In genomic region chr20:49218739-49219090, GRCh38 we compare ENCODE assay signal across 8 cellular contexts. TPM values are rescaled to one million over a fixed set of nuclear protein-coding genes. Genes with fewer than 3 reads are reported as not detected.
DNase-seq lines count a peak whose midpoint lies in the region; ATAC-seq, FAIRE-seq and TF ChIP-seq lines count a peak whose summit lies in the region.
"Not testable (repeated sequence)": the region's sequence is repeated elsewhere in the genome, so short reads cannot be mapped to it uniquely, and the experiment has no call there.

No MANE protein-coding gene starts in this region.

- DNase-seq in CD8-positive, alpha-beta memory T cell = peak in 2 of 5 donors; percentile 11 to 56
- not testable (repeated sequence) for DNase-seq in LNCaP clone FGC (ENCODE audit: low read depth); epithelial cell of esophagus (ENCODE audit: low read depth); kidney; osteoblast (ENCODE audit: insufficient read length, low spot score, missing footprints)
- DNase-seq in T-helper 17 cell = peak in 1 of 3 donors; percentile 11
- DNase-seq in activated naive CD8-positive, alpha-beta T cell treated with anti-CD3 and anti-CD28 coated beads, Interleukin-2, amount 10 ng/mL, durations not matched to agents 7 days and 5 days = peak; percentile 46

- H3K27ac Mint-ChIP-seq in CD8-positive, alpha-beta memory T cell = peak overlapping the region; percentile 80 to 100 (median 98)
- H3K27ac Mint-ChIP-seq in T-helper 17 cell = peak overlapping the region; percentile 99
- H3K27ac Mint-ChIP-seq in activated naive CD8-positive, alpha-beta T cell treated with anti-CD3 and anti-CD28 coated beads, Interleukin-2, amount 10 ng/mL, durations not matched to agents 7 days and 5 days = peak overlapping the region; percentile 99

- POLR2A ChIA-PET in CD8-positive, alpha-beta memory T cell (lab: Charles Lee) = interaction anchor here (0.6 to 1.7 kb wide), 9 partner anchors 25 to 714 kb away, joined by 3 to 7 read pairs (median 4); partner anchors contain the start of genes STAU1 and ZNFX1
- POLR2A ChIA-PET in activated naive CD8-positive, alpha-beta T cell treated with anti-CD3 and anti-CD28 coated beads, Interleukin-2, amount 10 ng/mL, durations not matched to agents 7 days and 5 days (lab: Charles Lee) = interaction anchor here (0.6 to 4.3 kb wide), 13 partner anchors 11 to 173 kb away, joined by 3 to 28 read pairs (median 5); partner anchors contain the start of genes CSE1L, STAU1 and ZNFX1

- not testable (repeated sequence) for FAIRE-seq in kidney (lab: Jason Lieb, UNC)

- CTCF ChIA-PET in CD8-positive, alpha-beta memory T cell (lab: Charles Lee) = interaction anchor here (0.7 to 6.4 kb wide), 8 partner anchors 9 to 119 kb away, joined by 3 to 98 read pairs (median 4); partner anchors contain the start of gene STAU1

- peak overlapping the region in 1 of 2 donors; percentile 56 for H3K9ac ChIP-seq in kidney (ENCODE audit: low read length in 2 of 2)

- peak overlapping the region; percentile 56 for H2AFZ ChIP-seq in osteoblast (ENCODE audit: low read length)

- intact Hi-C loops in kidney (cut with DNase I) = loop anchor here (5.0 kb wide), 1 partner anchor 86 kb away; no protein-coding TSS in a partner anchor

- H3K27me3 ChIP-seq in CD8-positive, alpha-beta memory T cell (ENCODE audit: insufficient read depth, low read length, poor library complexity, severe bottlenecking); osteoblast (ENCODE audit: insufficient read depth, low read length): not testable (repeated sequence)

- not testable (repeated sequence) for H3K9me3 Mint-ChIP-seq in CD8-positive, alpha-beta memory T cell; activated naive CD8-positive, alpha-beta T cell treated with anti-CD3 and anti-CD28 coated beads, Interleukin-2, amount 10 ng/mL, durations not matched to agents 7 days and 5 days

- peak overlapping the region; percentile 98 for H3K27ac ChIP-seq in CD8-positive, alpha-beta memory T cell (ENCODE audit: low read depth, low read length)
- H3K27ac ChIP-seq in kidney (ENCODE audit: low read depth in 2 of 2, low read length in 2 of 2) (peak overlapping the region; percentile 37 to 38), osteoblast (ENCODE audit: low read depth, low read length) (peak overlapping the region; percentile 87), temporal lobe (ENCODE audit: low read depth, low read length) (peak overlapping the region; percentile 73)

- H3K4me1 Mint-ChIP-seq in CD8-positive, alpha-beta memory T cell = peaks cover 27 to 40% (median 32%) of the 10 kb centered on the region in 3 donors
- H3K4me1 Mint-ChIP-seq in T-helper 17 cell = peaks cover 22% of the 10 kb centered on the region
- H3K4me1 Mint-ChIP-seq in activated naive CD8-positive, alpha-beta T cell treated with anti-CD3 and anti-CD28 coated beads, Interleukin-2, amount 10 ng/mL, durations not matched to agents 7 days and 5 days = peaks cover 15% of the 10 kb centered on the region

- peaks cover 27% of the 10 kb centered on the region for H3K79me2 ChIP-seq in osteoblast (ENCODE audit: insufficient read depth, low read length)

- peak overlapping the region; percentile 87 to 99 (median 95) for H3K4me3 Mint-ChIP-seq in CD8-positive, alpha-beta memory T cell
- H3K4me3 Mint-ChIP-seq in T-helper 17 cell = peak overlapping the region; percentile 98
- H3K4me3 Mint-ChIP-seq in activated naive CD8-positive, alpha-beta T cell treated with anti-CD3 and anti-CD28 coated beads, Interleukin-2, amount 10 ng/mL, durations not matched to agents 7 days and 5 days = peak overlapping the region; percentile 97

- peaks cover 0 to 38% (median 0%) of the 10 kb centered on the region in 3 donors for H3K36me3 Mint-ChIP-seq in CD8-positive, alpha-beta memory T cell
- not testable (repeated sequence) for H3K36me3 Mint-ChIP-seq in T-helper 17 cell (ENCODE audit: low read depth)
- peaks cover 11% of the 10 kb centered on the region for H3K36me3 Mint-ChIP-seq in activated naive CD8-positive, alpha-beta T cell treated with anti-CD3 and anti-CD28 coated beads, Interleukin-2, amount 10 ng/mL, durations not matched to agents 7 days and 5 days

- not testable (repeated sequence) for H3K4me3 ChIP-seq in CD8-positive, alpha-beta memory T cell (ENCODE audit: low read length)
- peak overlapping the region; percentile 100; the same call in 1 of the 2 replicates for H3K4me3 ChIP-seq in LNCaP clone FGC (ENCODE audit: low read depth, low read length)
- H3K4me3 ChIP-seq in epithelial cell of esophagus (ENCODE audit: low read length) = peak overlapping the region; percentile 100
- peak overlapping the region in 1 of 2 donors; percentile 15 for H3K4me3 ChIP-seq in kidney (ENCODE audit: low read length in 2 of 2)
- peak overlapping the region; percentile 77 for H3K4me3 ChIP-seq in osteoblast (ENCODE audit: insufficient read depth, low read length)

- H4K20me1 ChIP-seq in osteoblast (ENCODE audit: insufficient read depth, low read length) = not testable (repeated sequence)

- H3K36me3 ChIP-seq in CD8-positive, alpha-beta memory T cell (ENCODE audit: insufficient read depth, low read length) = peaks cover 10% of the 10 kb centered on the region
- H3K36me3 ChIP-seq in kidney (ENCODE audit: control insufficient read depth in 1 of 2, insufficient read depth in 2 of 2, low read length in 2 of 2) (peaks cover 10 to 18% of the 10 kb centered on the region in 2 donors), osteoblast (ENCODE audit: insufficient read depth, low read length) (peaks cover 21% of the 10 kb centered on the region)

- not testable (repeated sequence) for ATAC-seq in T-helper 17 cell
- ATAC-seq in activated naive CD8-positive, alpha-beta T cell treated with anti-CD3 and anti-CD28 coated beads, Interleukin-2, amount 10 ng/mL, durations not matched to agents 7 days and 5 days (ENCODE audit: low read depth) = peak; percentile 3

- peak overlapping the region; percentile 96 for H3K4me2 ChIP-seq in osteoblast (ENCODE audit: insufficient read depth, low read length)

- not testable (repeated sequence) for H3K9me3 ChIP-seq in CD8-positive, alpha-beta memory T cell (ENCODE audit: low read length); T-helper 17 cell (ENCODE audit: control insufficient read depth, low read length, poor library complexity, severe bottlenecking); kidney (ENCODE audit: control insufficient read depth in 1 of 2, low read length in 2 of 2); osteoblast (ENCODE audit: low read depth, low read length)

- not testable (repeated sequence) for H3K27me3 Mint-ChIP-seq in CD8-positive, alpha-beta memory T cell; T-helper 17 cell; activated naive CD8-positive, alpha-beta T cell treated with anti-CD3 and anti-CD28 coated beads, Interleukin-2, amount 10 ng/mL, durations not matched to agents 7 days and 5 days

- H3K4me1 ChIP-seq in CD8-positive, alpha-beta memory T cell (ENCODE audit: insufficient read depth, low read length) = peaks cover 23% of the 10 kb centered on the region
- not testable (repeated sequence) for H3K4me1 ChIP-seq in kidney (ENCODE audit: control insufficient read depth in 1 of 2, insufficient read depth in 1 of 2, low read depth in 1 of 2, low read length in 2 of 2); osteoblast (ENCODE audit: insufficient read depth, low read length)

- TF ChIP-seq CTCF in LNCaP clone FGC (IDR thresholded peaks at IDR 0.05; ENCODE audit: control insufficient read depth, extremely low read depth, insufficient read depth); epithelial cell of esophagus (IDR thresholded peaks at IDR 0.05; ENCODE audit: insufficient read depth, low read depth, low read length, missing control alignments); kidney (IDR thresholded peaks at IDR 0.05; ENCODE audit: borderline replicate concordance, extremely low read depth, insufficient read depth); osteoblast (IDR thresholded peaks at IDR 0.05; ENCODE audit: extremely low read depth, low read depth, low read length): not testable (repeated sequence)

RNA-seq across cellular contexts. Expression of gene DDX27, which starts 0.5 kb away (rescaled TPM):
- 10 to 100 TPM; 67.3 to 68.7 TPM for total RNA-seq in CD8-positive, alpha-beta memory T cell
- 50.1 TPM for polyA plus RNA-seq in CD8-positive, alpha-beta memory T cell
- total RNA-seq in T-helper 17 cell = 10 to 100 TPM; 84.1 to 87.5 TPM
- total RNA-seq in activated naive CD8-positive, alpha-beta T cell treated with anti-CD3 and anti-CD28 coated beads, Interleukin-2, amount 10 ng/mL, durations not matched to agents 7 days and 5 days = 10 to 100 TPM; 46.1 to 47.6 TPM
- 30.6 TPM for total RNA-seq in kidney
- 22.8 TPM for polyA plus RNA-seq in kidney (ENCODE audit: insufficient read depth, low read depth, low replicate concordance)
- total RNA-seq in osteoblast = 33.6 and 34.0 TPM in 2 replicates
- 15.7 TPM for total RNA-seq in temporal lobe

RNA-seq across cellular contexts. Expression of gene STAU1, which starts 30.6 kb away (rescaled TPM):
- total RNA-seq in CD8-positive, alpha-beta memory T cell = 10 to 100 TPM; 76.8 to 77.6 TPM
- polyA plus RNA-seq in CD8-positive, alpha-beta memory T cell = 40.5 TPM
- total RNA-seq in T-helper 17 cell = 10 to 100 TPM; 45.6 to 62.5 TPM
- 10 to 100 TPM; 52.5 to 54.2 TPM for total RNA-seq in activated naive CD8-positive, alpha-beta T cell treated with anti-CD3 and anti-CD28 coated beads, Interleukin-2, amount 10 ng/mL, durations not matched to agents 7 days and 5 days
- total RNA-seq in kidney = 85.4 TPM
- 53.3 TPM for polyA plus RNA-seq in kidney (ENCODE audit: insufficient read depth, low read depth, low replicate concordance)
- 64.8 and 68.7 TPM in 2 replicates for total RNA-seq in osteoblast
- total RNA-seq in temporal lobe = 51.9 TPM

RNA-seq across cellular contexts. Expression of gene ZNFX1, which starts 59.1 kb away (rescaled TPM):
- 10 to 100 TPM; 55.7 to 58.9 TPM for total RNA-seq in CD8-positive, alpha-beta memory T cell
- 75.9 TPM for polyA plus RNA-seq in CD8-positive, alpha-beta memory T cell
- 10 to 100 TPM; 54.0 to 58.8 TPM for total RNA-seq in T-helper 17 cell
- 10 to 100 TPM; 64.2 to 66.6 TPM for total RNA-seq in activated naive CD8-positive, alpha-beta T cell treated with anti-CD3 and anti-CD28 coated beads, Interleukin-2, amount 10 ng/mL, durations not matched to agents 7 days and 5 days
- total RNA-seq in kidney = 44.0 TPM
- 8.0 TPM for polyA plus RNA-seq in kidney (ENCODE audit: insufficient read depth, low read depth, low replicate concordance)
- 56.6 and 61.5 TPM in 2 replicates for total RNA-seq in osteoblast
- 12.5 TPM for total RNA-seq in temporal lobe

Comparison
In these comparisons a context has a peak if more than half of its experiments do, and no peak if none do; other contexts are left out.
1. H3K27ac ChIP-seq: peak in every context shown above with its lines; median percentile 98 in CD8-positive, alpha-beta memory T cell; 87 in osteoblast; 73 in temporal lobe; 38 in kidney.